8 cellular contexts compared by ENCODE assay signal in genomic region chr12:46459881-46460545, GRCh38.
DNase-seq lines count a peak whose midpoint lies in the region; ATAC-seq, FAIRE-seq and TF ChIP-seq lines count a peak whose summit lies in the region.

No MANE protein-coding gene starts in this region.

- no peak overlapping the region for H3K4me3 ChIP-seq in GM12878

- no peak for TF ChIP-seq POLR2A in GM12878 (IDR thresholded peaks at IDR 0.05; ENCODE audit: low read depth, low read length)

- RAD21 ChIA-PET in GM12878 (lab: Charles Lee; ENCODE audit: unreplicated experiment): interaction anchor here (0.8 to 2.8 kb wide), 9 partner anchors 10 to 89 kb away, joined by 3 to 22 read pairs (median 3); no protein-coding TSS in a partner anchor

- no peak overlapping the region for H3K27ac ChIP-seq in GM12878 (ENCODE audit: control insufficient read depth, insufficient read depth)

- H3K36me3 ChIP-seq in GM12878 (ENCODE audit: control insufficient read depth in 2 of 2, insufficient read depth in 2 of 2, low read length in 1 of 2): no peaks in the 10 kb centered on the region

- POLR2A ChIA-PET in GM12878 (lab: Charles Lee): interaction anchor here (3.3 kb wide), 1 partner anchor 11 kb away, joined by 21 read pairs; no protein-coding TSS in a partner anchor

- no peaks in the 10 kb centered on the region for H3K9me3 ChIP-seq in GM12878 (replicated peaks; ENCODE audit: control insufficient read depth, insufficient read depth, low read length)

- TF ChIP-seq CTCF in GM12878 (IDR thresholded peaks at IDR 0.05 in 2 of 3, conservative IDR thresholded peaks at IDR 0.05 in 1 of 3; ENCODE audit: control insufficient read depth in 2 of 3, extremely low read depth in 1 of 3, insufficient read depth in 1 of 3, low read depth in 3 of 3, low read length in 3 of 3): no peak

- CTCF ChIA-PET in GM12878 (lab: Yijun Ruan, JAX): interaction anchor here (0.5 to 1.6 kb wide), 11 partner anchors 10 to 456 kb away, joined by 3 to 7 read pairs (median 4); no protein-coding TSS in a partner anchor

- SMC1A ChIA-PET in GM12878 (lab: Charles Lee; ENCODE audit: uncharacterized antibody, unreplicated experiment): interaction anchor here (0.7 to 3.0 kb wide), 12 partner anchors 10 to 202 kb away, joined by 3 to 21 read pairs (median 4); no protein-coding TSS in a partner anchor

- no peak for FAIRE-seq in GM12878 (lab: Jason Lieb, UNC)

- no peaks in the 10 kb centered on the region for H3K27me3 ChIP-seq in GM12878 (replicated peaks in 1 of 2; ENCODE audit: control insufficient read depth in 2 of 2, insufficient read depth in 2 of 2, low read length in 1 of 2)

- H4K20me1 ChIP-seq in GM12878 (ENCODE audit: control insufficient read depth, insufficient read depth): no peaks in the 10 kb centered on the region

- ATAC-seq in GM18519 (IDR thresholded peaks at IDR 0.05; ENCODE audit: low FRiP score, unreplicated experiment) (peak; percentile 34), GM12878 (peak; percentile 64), sciatic nerve (peak; percentile 21), SK-N-SH treated with all-trans-retinoic acid at 6 μM for 48 hours (no peak)

- no peak overlapping the region for H3K9ac ChIP-seq in GM12878 (ENCODE audit: control insufficient read depth, insufficient read depth, low read length)

- BruUV-seq in GM12878 (replicated peaks; lab: Mats Ljungman, UMichigan): no TSS peak

- no peak for TF ChIP-seq EP300 in GM12878 (IDR thresholded peaks at IDR 0.05; ENCODE audit: borderline replicate concordance in 1 of 2, control insufficient read depth in 1 of 2, low read depth in 2 of 2, low read length in 2 of 2)

- peak overlapping the region; percentile 63 for H3K4me2 ChIP-seq in GM12878 (ENCODE audit: control insufficient read depth, insufficient read depth)

- H3K4me1 ChIP-seq in GM12878 (ENCODE audit: control insufficient read depth, insufficient read depth, low read length): peaks cover 22% of the 10 kb centered on the region

- no peaks in the 10 kb centered on the region for H3K79me2 ChIP-seq in GM12878 (ENCODE audit: control insufficient read depth, insufficient read depth, low read length)

- WGBS in GM12878 (ENCODE audit: insufficient coverage, insufficient replicate concordance, low lambda C conversion rate, missing lambda C conversion rate): 69% methylated on average over 5 of the region's 5 CpGs

- intact Hi-C loops in GM12878 (cut with micrococcal nuclease; ENCODE audit: unreplicated experiment) (no loop called here), sciatic nerve (cut with DNase I) (no loop called here)

- peak; percentile 45 for DNase-seq in KG1 (lab: John Stamatoyannopoulos, UW)
- DNase-seq in GM12878 (ENCODE audit: low read depth, low spot score): no peak
- DNase-seq in sciatic nerve (ENCODE audit: low spot score): no peak
- DNase-seq in COR-L47 (lab: John Stamatoyannopoulos, UW): no peak
- no peak for DNase-seq in stimulated activated CD4-positive, alpha-beta T cell treated with anti-CD3 and anti-CD28 coated beads, Interleukin-2, amount 100 ng/mL, for 24 hours
- DNase-seq in kidney glomerular epithelial cell (lab: John Stamatoyannopoulos, UW): no peak

- in situ Hi-C loops in GM12878 (cut with MboI): no loop called here

- TF ChIP-seq RAD21 in GM12878 (IDR thresholded peaks at IDR 0.05; ENCODE audit: insufficient read depth, low read depth, low read length): no peak

- peak overlapping the region; percentile 82 for H2AFZ ChIP-seq in GM12878 (ENCODE audit: control insufficient read depth, low read depth, low read length)

TF ChIP-seq in GM12878, 131 proteins besides CTCF, POLR2A, EP300 and RAD21:
- TF ChIP-seq ZNF384 (IDR thresholded peaks at IDR 0.05; ENCODE audit: borderline replicate concordance, low read depth, low read length): no peak
- TF ChIP-seq HDAC2 (IDR thresholded peaks at IDR 0.05): no peak
- no peak for TF ChIP-seq TARDBP (IDR thresholded peaks at IDR 0.05; ENCODE audit: borderline replicate concordance)
- no peak for TF ChIP-seq SMC3 (IDR thresholded peaks at IDR 0.05; ENCODE audit: borderline replicate concordance, low read length)
- TF ChIP-seq TCF12 (IDR thresholded peaks at IDR 0.05; ENCODE audit: low read depth, low read length): no peak
- TF ChIP-seq MYB (IDR thresholded peaks at IDR 0.05; ENCODE audit: borderline replicate concordance, low read depth, low read length): no peak
- no peak for TF ChIP-seq ZSCAN29 (IDR thresholded peaks at IDR 0.05)
- no peak for TF ChIP-seq NR2C1 (IDR thresholded peaks at IDR 0.05)
- TF ChIP-seq HCFC1 (IDR thresholded peaks at IDR 0.05; ENCODE audit: low read length): no peak
- no peak for TF ChIP-seq NR2C2 (IDR thresholded peaks at IDR 0.05; ENCODE audit: borderline replicate concordance, control insufficient read depth, insufficient read length, low read depth)
- peak in 1 of 2 experiments; percentile 65; a peak in 1 of 4 replicates for TF ChIP-seq ETV6 (conservative IDR thresholded peaks at IDR 0.05 in 1 of 2, IDR thresholded peaks at IDR 0.05 in 1 of 2; ENCODE audit: borderline replicate concordance in 1 of 2, low read depth in 1 of 2)
- TF ChIP-seq EED (IDR thresholded peaks at IDR 0.05; ENCODE audit: low read depth): peak; percentile 16; the same call in 1 of the 2 replicates

TF ChIP-seq in SK-N-SH treated with all-trans-retinoic acid at 6 μM for 48 hours, 23 proteins besides CTCF, POLR2A, EP300 and RAD21:
- TF ChIP-seq CSDC2 (CRISPR knock-in tag; IDR thresholded peaks at IDR 0.05) (no peak), ZNF70 (CRISPR knock-in tag; IDR thresholded peaks at IDR 0.05) (no peak), TOX (CRISPR knock-in tag; IDR thresholded peaks at IDR 0.05; ENCODE audit: borderline replicate concordance) (no peak), RARB (CRISPR knock-in tag; IDR thresholded peaks at IDR 0.05) (no peak), ZFP3 (CRISPR knock-in tag; IDR thresholded peaks at IDR 0.05) (no peak), ZNF8 (CRISPR knock-in tag; IDR thresholded peaks at IDR 0.05) (no peak), OSR1 (CRISPR knock-in tag; IDR thresholded peaks at IDR 0.05) (no peak), ARNTL (CRISPR knock-in tag; IDR thresholded peaks at IDR 0.05; ENCODE audit: borderline replicate concordance, low read depth) (no peak), ZNF565 (CRISPR knock-in tag; conservative IDR thresholded peaks at IDR 0.05; ENCODE audit: low read depth) (no peak), ZFP30 (CRISPR knock-in tag; IDR thresholded peaks at IDR 0.05) (no peak), CSRNP3 (CRISPR knock-in tag; IDR thresholded peaks at IDR 0.05) (no peak), PPARA (CRISPR knock-in tag; IDR thresholded peaks at IDR 0.05; ENCODE audit: borderline replicate concordance) (no peak)
